In genomic region chr19:39497850-39498261, GRCh38 we compare ENCODE assay signal across 8 cellular contexts. TPM values are rescaled to one million over a fixed set of nuclear protein-coding genes. Genes with fewer than 3 reads are reported as not detected.
DNase-seq lines count a peak whose midpoint lies in the region; ATAC-seq and TF ChIP-seq lines count a peak whose summit lies in the region.

No MANE protein-coding gene starts in this region.

- peak overlapping the region in 1 of 9 donors; percentile 14 for H3K27ac Mint-ChIP-seq in naive thymus-derived CD4-positive, alpha-beta T cell

- no peaks in the 10 kb centered on the region for H3K9me3 ChIP-seq in Peyer's patch
- no peaks in the 10 kb centered on the region for H3K9me3 ChIP-seq in naive thymus-derived CD4-positive, alpha-beta T cell (ENCODE audit: control insufficient read depth in 2 of 3, low read length in 3 of 3)

- CTCF ChIA-PET in naive thymus-derived CD4-positive, alpha-beta T cell (lab: Charles Lee), result interaction anchor here (0.7 to 2.4 kb wide), 5 partner anchors 14 to 176 kb away, joined by 3 to 14 read pairs (median 3); no protein-coding TSS in a partner anchor

- H3K36me3 Mint-ChIP-seq in naive thymus-derived CD4-positive, alpha-beta T cell, result peaks cover 0 to 5% (median 0%) of the 10 kb centered on the region in 5 donors

- peak overlapping the region; percentile 44 to 79 (median 72) for H3K4me3 Mint-ChIP-seq in naive thymus-derived CD4-positive, alpha-beta T cell

- H3K9me3 Mint-ChIP-seq in naive thymus-derived CD4-positive, alpha-beta T cell, result peaks cover 0 to 2% (median 0%) of the 10 kb centered on the region in 11 donors

- no peaks in the 10 kb centered on the region for H3K36me3 ChIP-seq in Peyer's patch
- no peaks in the 10 kb centered on the region for H3K36me3 ChIP-seq in naive thymus-derived CD4-positive, alpha-beta T cell (ENCODE audit: control insufficient read depth in 2 of 3, insufficient read depth in 3 of 3, low read length in 3 of 3)

- no peak for ATAC-seq in naive thymus-derived CD4-positive, alpha-beta T cell
- no peak for ATAC-seq in GM19455 (IDR thresholded peaks at IDR 0.05; ENCODE audit: unreplicated experiment)

- peaks cover 13 to 20% (median 16%) of the 10 kb centered on the region in 7 donors for H3K4me1 Mint-ChIP-seq in naive thymus-derived CD4-positive, alpha-beta T cell

- DNase-seq in EH (ENCODE audit: low read depth) (peak; percentile 39), LHCN-M2 (ENCODE audit: low read depth) (peak; percentile 18), Peyer's patch (peak; percentile 46 to 66 (median 55)), dorsolateral prefrontal cortex (peak in 5 of 10 donors; percentile 16 to 65 (median 33)), putamen (ENCODE audit: low spot score) (no peak), activated gamma-delta T cell treated with Interleukin-2 at 50 U/mL for 16 hours (no peak)
- DNase-seq in naive thymus-derived CD4-positive, alpha-beta T cell, result no peak

- H3K27ac ChIP-seq in Peyer's patch, result no peak overlapping the region
- no peak overlapping the region for H3K27ac ChIP-seq in dorsolateral prefrontal cortex
- H3K27ac ChIP-seq in naive thymus-derived CD4-positive, alpha-beta T cell (ENCODE audit: low read depth, low read length), result no peak overlapping the region

- POLR2A ChIA-PET in naive thymus-derived CD4-positive, alpha-beta T cell (lab: Charles Lee), result interaction anchor here (0.6 to 1.7 kb wide), 2 partner anchors 35 to 128 kb away, joined by 3 to 7 read pairs; partner anchors contain the start of gene EID2B

- peaks cover 32 to 59% (median 37%) of the 10 kb centered on the region in 5 donors for H3K27me3 Mint-ChIP-seq in naive thymus-derived CD4-positive, alpha-beta T cell

- H3K4me3 ChIP-seq in Peyer's patch (peak overlapping the region in 3 of 4 donors; percentile 7 to 33 (median 21)), dorsolateral prefrontal cortex (peak overlapping the region in 48 of 59 donors; percentile 4 to 51 (median 33))
- peak overlapping the region; percentile 15 for H3K4me3 ChIP-seq in naive thymus-derived CD4-positive, alpha-beta T cell (ENCODE audit: low read length)

- no peak for TF ChIP-seq POLR2A in Peyer's patch (IDR thresholded peaks at IDR 0.05)

- H3K27me3 ChIP-seq in Peyer's patch (peaks cover 0 to 17% of the 10 kb centered on the region in 2 donors), dorsolateral prefrontal cortex (peaks cover 0 to 62% (median 40%) of the 10 kb centered on the region in 45 donors)
- peaks cover 12% of the 10 kb centered on the region in 2 donors for H3K27me3 ChIP-seq in naive thymus-derived CD4-positive, alpha-beta T cell (ENCODE audit: control insufficient read depth in 2 of 2, insufficient read depth in 2 of 2, low read length in 2 of 2)

- intact Hi-C loops in dorsolateral prefrontal cortex (cut with DNase I), result no loop called here
- intact Hi-C loops in naive thymus-derived CD4-positive, alpha-beta T cell (cut with micrococcal nuclease), result loop anchor here (1.0 to 2.0 kb wide), 5 partner anchors 17 to 174 kb away; partner anchors contain the start of genes EID2 (in 1 of the 2), EID2B (in 1 of the 2) and TIMM50 (in 1 of the 2)

- TF ChIP-seq CTCF in Peyer's patch (IDR thresholded peaks at IDR 0.05) (peak in 4 of 6 experiments; percentile 6 to 32 (median 10)), dorsolateral prefrontal cortex (IDR thresholded peaks at IDR 0.05 in 54 of 56, conservative IDR thresholded peaks at IDR 0.05 in 2 of 56; ENCODE audit: low read depth in 1 of 56, partially characterized antibody in 56 of 56) (peak in 51 of 56 donors; percentile 26 to 72 (median 47))

- H3K4me1 ChIP-seq in Peyer's patch, result peaks cover 0 to 23% (median 15%) of the 10 kb centered on the region in 4 donors
- peaks cover 6 to 20% of the 10 kb centered on the region in 2 donors for H3K4me1 ChIP-seq in naive thymus-derived CD4-positive, alpha-beta T cell (ENCODE audit: control insufficient read depth in 2 of 2, insufficient read depth in 2 of 2, low read length in 2 of 2)

RNA-seq across cellular contexts. Expression of gene DLL3, which starts 0.9 kb away (rescaled TPM):
- total RNA-seq in LHCN-M2 (2014; rRNA removed) (2.4 and 2.6 TPM in 2 replicates), Peyer's patch (under 1 TPM in 2 of 4 donors, not detected in 2; 0.47 to 0.67 TPM), dorsolateral prefrontal cortex (1 to 10 TPM; 1.7 to 7.8 (median 3.7) TPM)
- 1.2 TPM for polyA plus RNA-seq in LHCN-M2 (2012)
- under 1 TPM in 2 of 5 experiments, not detected in 3; 0.15 to 0.22 TPM for total RNA-seq in naive thymus-derived CD4-positive, alpha-beta T cell
- polyA plus RNA-seq in naive thymus-derived CD4-positive, alpha-beta T cell, result under 1 TPM; 0.08 to 0.12 TPM

RNA-seq across cellular contexts. Expression of gene SELENOV, which starts 17.1 kb away (rescaled TPM):
- total RNA-seq in LHCN-M2 (2014; rRNA removed), result not detected in 2 replicates
- polyA plus RNA-seq in LHCN-M2 (2012), result not detected
- total RNA-seq in Peyer's patch, result not detected
- 1 to 10 TPM in 12 of 120 experiments, under 1 TPM in 22, not detected in 86; 0.28 to 2.7 (median 0.81) TPM for total RNA-seq in dorsolateral prefrontal cortex
- total RNA-seq in naive thymus-derived CD4-positive, alpha-beta T cell, result not detected
- polyA plus RNA-seq in naive thymus-derived CD4-positive, alpha-beta T cell, result not detected

RNA-seq across cellular contexts. Expression of gene TIMM50, which starts 17.2 kb away (rescaled TPM):
- 99.1 and 120 TPM in 2 replicates for total RNA-seq in LHCN-M2 (2014; rRNA removed)
- polyA plus RNA-seq in LHCN-M2 (2012), result 98.9 TPM
- 10 to 100 TPM; 25.4 to 61.1 (median 33.2) TPM for total RNA-seq in Peyer's patch
- 10 to 100 TPM; 62.0 to 99.4 (median 80.0) TPM for total RNA-seq in dorsolateral prefrontal cortex
- 10 to 100 TPM; 43.5 to 70.0 (median 50.0) TPM for total RNA-seq in naive thymus-derived CD4-positive, alpha-beta T cell
- polyA plus RNA-seq in naive thymus-derived CD4-positive, alpha-beta T cell, result 10 to 100 TPM; 43.8 to 50.8 TPM

RNA-seq across cellular contexts. Expression of gene EID2B, which starts 34.8 kb away (rescaled TPM):
- 3.0 and 4.8 TPM in 2 replicates for total RNA-seq in LHCN-M2 (2014; rRNA removed)
- 2.1 TPM for polyA plus RNA-seq in LHCN-M2 (2012)
- 1 to 10 TPM in 2 of 4 donors, under 1 TPM in 1, not detected in 1; 0.35 to 1.7 (median 1.1) TPM for total RNA-seq in Peyer's patch
- total RNA-seq in dorsolateral prefrontal cortex, result 10 to 100 TPM in 94 of 120 experiments, 1 to 10 TPM in 26; 6.6 to 20.4 (median 12.6) TPM
- 1 to 10 TPM; 4.4 to 8.5 (median 6.2) TPM for total RNA-seq in naive thymus-derived CD4-positive, alpha-beta T cell
- polyA plus RNA-seq in naive thymus-derived CD4-positive, alpha-beta T cell, result 1 to 10 TPM; 6.3 to 6.4 TPM

RNA-seq across cellular contexts. Expression of gene EID2, which starts 42.1 kb away (rescaled TPM):
- total RNA-seq in LHCN-M2 (2014; rRNA removed) (9.7 and 14.8 TPM in 2 replicates), Peyer's patch (10 to 100 TPM in 1 of 4 donors, 1 to 10 TPM in 3; 7.1 to 12.4 (median 8.8) TPM), dorsolateral prefrontal cortex (10 to 100 TPM; 12.7 to 42.3 (median 28.5) TPM)
- polyA plus RNA-seq in LHCN-M2 (2012), result 10.6 TPM
- total RNA-seq in naive thymus-derived CD4-positive, alpha-beta T cell, result 10 to 100 TPM; 12.2 to 29.1 (median 16.1) TPM
- 10 to 100 TPM; 19.7 to 43.0 TPM for polyA plus RNA-seq in naive thymus-derived CD4-positive, alpha-beta T cell

Comparison
In these comparisons a context has a peak if more than half of its experiments do, and no peak if none do; other contexts are left out.
1. DNase-seq: peak in EH (single experiment), LHCN-M2 (single experiment) and Peyer's patch (3 of 3); none in naive thymus-derived CD4-positive, alpha-beta T cell (0 of 9), putamen (single experiment) and activated gamma-delta T cell treated with Interleukin-2 at 50 U/mL for 16 hours (single experiment).
2. intact Hi-C loops: an anchor here in naive thymus-derived CD4-positive, alpha-beta T cell (1.0 to 2.0 kb wide); none called in dorsolateral prefrontal cortex.
3. Peak in every context shown above with its lines, with median percentiles within 50 percentile points of each other: H3K4me3 ChIP-seq.